ENCODE assay signal across 8 cellular contexts in genomic region chr6:116100419-116101297, GRCh38. TPM values are rescaled to one million over a fixed set of nuclear protein-coding genes. Genes with fewer than 3 reads are reported as not detected.
DNase-seq lines count a peak whose midpoint lies in the region; ATAC-seq and TF ChIP-seq lines count a peak whose summit lies in the region.

Gene NT5DC1 (plus strand): TSS chr6:116100853. CDS start chr6:116100931, 78 bp downstream.

- DNase-seq in GM13976 (ENCODE audit: low spot score) = peak; percentile 94
- peak; percentile 48 for DNase-seq in NCI-H128 (lab: John Stamatoyannopoulos, UW; ENCODE audit: unreplicated experiment)
- peak; percentile 66 for DNase-seq in amniotic stem cell (lab: John Stamatoyannopoulos, UW)
- DNase-seq in right cardiac atrium = peak; percentile 85 to 95 (median 94)
- no peak for DNase-seq in NCI-H1048 (lab: John Stamatoyannopoulos, UW)

- no peaks in the 10 kb centered on the region for H3K27me3 Mint-ChIP-seq in T-helper 1 cell treated with Interleukin-12 subunit alpha and Interleukin-12 subunit beta and Interleukin-4 antibody, amounts not matched to agents 30 μg/mL and 1 μg/mL, for 36 hours (ENCODE audit: low read depth)

- H3K27ac ChIP-seq in right cardiac atrium (ENCODE audit: low read length) (peak within 1 kb of the TSS; percentile 96), rectal smooth muscle tissue (ENCODE audit: low read depth, low read length) (peak within 1 kb of the TSS; percentile 91)

- intact Hi-C loops in right cardiac atrium (cut with DNase I) = loop anchor here in 1 of 4 donors (2.0 kb wide), 1 partner anchor 90 kb away; no protein-coding TSS in a partner anchor

- peak within 1 kb of the TSS; percentile 59 for H3K9ac ChIP-seq in rectal smooth muscle tissue (ENCODE audit: low read length)

- no peaks in the 10 kb centered on the region for H3K36me3 ChIP-seq in rectal smooth muscle tissue (ENCODE audit: control insufficient read depth, insufficient read depth, low read length)

- ATAC-seq in HG02759 (IDR thresholded peaks at IDR 0.05; ENCODE audit: unreplicated experiment) = peak; percentile 89
- peak; percentile 98 to 99 for ATAC-seq in right cardiac atrium

- WGBS in right cardiac atrium = under 1% methylated on average over 87 of the region's 87 CpGs

- peak within 1 kb of the TSS; percentile 96 for H3K27ac Mint-ChIP-seq in T-helper 1 cell treated with Interleukin-12 subunit alpha and Interleukin-12 subunit beta and Interleukin-4 antibody, amounts not matched to agents 30 μg/mL and 1 μg/mL, for 36 hours

- peak within 1 kb of the TSS; percentile 97 for H3K4me3 Mint-ChIP-seq in T-helper 1 cell treated with Interleukin-12 subunit alpha and Interleukin-12 subunit beta and Interleukin-4 antibody, amounts not matched to agents 30 μg/mL and 1 μg/mL, for 36 hours

- no peaks in the 10 kb centered on the region for H3K9me3 ChIP-seq in right cardiac atrium (ENCODE audit: control insufficient read depth, low read length)

- H3K4me3 ChIP-seq in right cardiac atrium (ENCODE audit: low read length) (peak within 1 kb of the TSS; percentile 68), rectal smooth muscle tissue (ENCODE audit: low read length) (peak within 1 kb of the TSS; percentile 68)

- TF ChIP-seq CTCF in GM13976 (IDR thresholded peaks at IDR 0.05; ENCODE audit: borderline replicate concordance, control extremely low read depth, extremely low read depth, insufficient read depth, missing control alignments) = peak; percentile 11

- H3K4me1 ChIP-seq in right cardiac atrium (ENCODE audit: control insufficient read depth, insufficient read depth, low read length) (peaks cover 8% of the 10 kb centered on the region), rectal smooth muscle tissue (ENCODE audit: control insufficient read depth, insufficient read depth, low read length) (no peaks in the 10 kb centered on the region)

- in situ Hi-C loops in GM13976 (cut with MboI; ENCODE audit: low sequenced_read_pairs, unreplicated experiment) = no loop called here

- no peaks in the 10 kb centered on the region for H3K36me3 Mint-ChIP-seq in T-helper 1 cell treated with Interleukin-12 subunit alpha and Interleukin-12 subunit beta and Interleukin-4 antibody, amounts not matched to agents 30 μg/mL and 1 μg/mL, for 36 hours (ENCODE audit: low read depth)

- H3K27me3 ChIP-seq in right cardiac atrium (ENCODE audit: control insufficient read depth, insufficient read depth) (no peaks in the 10 kb centered on the region), rectal smooth muscle tissue (ENCODE audit: control insufficient read depth, insufficient read depth, low read length) (no peaks in the 10 kb centered on the region)

- H3K9me3 Mint-ChIP-seq in T-helper 1 cell treated with Interleukin-12 subunit alpha and Interleukin-12 subunit beta and Interleukin-4 antibody, amounts not matched to agents 30 μg/mL and 1 μg/mL, for 36 hours = peaks cover 11% of the 10 kb centered on the region

- peaks cover 36% of the 10 kb centered on the region for H3K4me1 Mint-ChIP-seq in T-helper 1 cell treated with Interleukin-12 subunit alpha and Interleukin-12 subunit beta and Interleukin-4 antibody, amounts not matched to agents 30 μg/mL and 1 μg/mL, for 36 hours (ENCODE audit: low read depth)

RNA-seq across cellular contexts. Expression of gene NT5DC1, which starts in this region (rescaled TPM):
- total RNA-seq in right cardiac atrium = 10 to 100 TPM; 42.0 to 61.7 (median 52.2) TPM
- polyA plus RNA-seq in right cardiac atrium = 10.2 TPM
